Comparison of ENCODE assay signal across 8 cellular contexts in the genomic region with DNA sequence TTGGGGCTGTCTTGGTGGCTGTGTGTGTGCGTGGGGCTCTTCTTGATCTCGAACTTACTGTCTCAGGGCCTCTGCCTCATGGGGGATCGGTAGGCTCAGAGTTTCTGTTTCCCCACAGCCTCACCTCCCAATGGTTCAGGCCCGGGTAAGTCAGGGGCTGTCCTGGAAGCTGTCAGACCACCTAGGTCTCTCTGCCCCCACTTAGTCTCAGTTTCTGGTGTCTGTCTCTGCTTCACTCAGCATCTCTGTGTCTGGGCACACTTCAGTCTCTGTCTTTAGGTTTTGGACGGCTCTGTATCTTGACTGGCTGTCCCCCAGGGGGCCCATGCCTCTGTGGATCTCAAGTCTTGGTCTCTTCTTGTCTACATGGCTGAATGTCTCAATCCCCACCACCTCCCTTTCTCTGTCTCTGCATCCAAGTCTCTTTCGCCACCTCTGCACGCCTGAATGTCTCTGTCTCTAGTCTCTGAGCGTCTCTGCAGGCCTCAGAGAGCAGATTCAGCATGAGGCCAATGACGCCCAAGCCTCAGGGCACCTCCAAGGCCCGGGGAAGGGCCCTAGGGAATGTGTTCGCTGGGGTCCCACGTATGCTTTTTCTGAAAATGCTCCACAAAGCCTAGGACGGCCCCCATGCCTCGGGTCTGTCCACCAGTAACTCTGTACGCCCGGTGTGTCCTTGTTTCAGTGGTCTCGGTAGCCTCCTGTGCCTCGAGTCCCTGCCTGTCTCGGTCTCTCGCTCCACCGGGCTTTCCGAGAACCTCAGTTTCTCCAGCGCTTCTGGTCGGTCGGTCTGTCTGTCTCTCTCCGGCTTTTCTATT. TPM values are rescaled to one million over a fixed set of nuclear protein-coding genes. Genes with fewer than 3 reads are reported as not detected.
DNase-seq lines count a peak whose midpoint lies in the region; ATAC-seq and TF ChIP-seq lines count a peak whose summit lies in the region.

No MANE protein-coding gene starts in this region.

- peaks cover 2% of the 10 kb centered on the region for H3K9me3 ChIP-seq in iPS-18c (ENCODE audit: control insufficient read depth, insufficient read depth, low read length)

- in situ Hi-C loops in ACHN (cut with HindIII; ENCODE audit: low pct_ligation_motif_present, low pct_unique_long_range_greater_than_20kb, low sequenced_read_pairs), result no loop called here

- peak overlapping the region; percentile 90 for H3K4me3 ChIP-seq in AG10803 (ENCODE audit: low read length)
- H3K4me3 ChIP-seq in iPS-18c (ENCODE audit: insufficient read depth, low read depth, low read length), result peak overlapping the region; percentile 65

- no peak for TF ChIP-seq CTCF in AG10803 (conservative IDR thresholded peaks at IDR 0.05; ENCODE audit: low read length)
- no peak for TF ChIP-seq CTCF in HFFc6 (IDR thresholded peaks at IDR 0.05)

- peaks cover 51% of the 10 kb centered on the region for H3K4me1 Mint-ChIP-seq in HFFc6 (ENCODE audit: low read depth)
- H3K4me1 Mint-ChIP-seq in activated naive CD4-positive, alpha-beta T cell treated with anti-CD3 and anti-CD28 coated beads, Interleukin-2, amount 50 U/mL, for 24 hours, result peaks cover 53% of the 10 kb centered on the region

- H3K36me3 Mint-ChIP-seq in HFFc6 (ENCODE audit: low read depth), result no peaks in the 10 kb centered on the region
- no peaks in the 10 kb centered on the region for H3K36me3 Mint-ChIP-seq in activated naive CD4-positive, alpha-beta T cell treated with anti-CD3 and anti-CD28 coated beads, Interleukin-2, amount 50 U/mL, for 24 hours

- H3K27ac Mint-ChIP-seq in HFFc6, result peak overlapping the region; percentile 69
- H3K27ac Mint-ChIP-seq in activated naive CD4-positive, alpha-beta T cell treated with anti-CD3 and anti-CD28 coated beads, Interleukin-2, amount 50 U/mL, for 24 hours, result peak overlapping the region; percentile 59

- H3K27me3 Mint-ChIP-seq in HFFc6 (ENCODE audit: insufficient read depth), result peaks cover 2% of the 10 kb centered on the region; the same call in 1 of the 2 replicates
- H3K27me3 Mint-ChIP-seq in activated naive CD4-positive, alpha-beta T cell treated with anti-CD3 and anti-CD28 coated beads, Interleukin-2, amount 50 U/mL, for 24 hours, result no peaks in the 10 kb centered on the region

- H3K9me3 Mint-ChIP-seq in HFFc6, result no peaks in the 10 kb centered on the region
- H3K9me3 Mint-ChIP-seq in activated naive CD4-positive, alpha-beta T cell treated with anti-CD3 and anti-CD28 coated beads, Interleukin-2, amount 50 U/mL, for 24 hours, result no peaks in the 10 kb centered on the region

- no peak for DNase-seq in AG10803 (ENCODE audit: low read depth)
- DNase-seq in HFFc6, result no peak
- DNase-seq in stimulated activated naive CD8-positive, alpha-beta T cell treated with anti-CD3 and anti-CD28 coated beads, Interleukin-15, Interleukin-2, amounts not matched to agents 100 U/mL and 50 U/mL, for 24 hours, result peak; percentile 38
- DNase-seq in ACHN, result no peak
- no peak for DNase-seq in activated gamma-delta T cell treated with Interleukin-2 at 50 U/mL for 16 hours
- no peak for DNase-seq in Kasumi-1 (lab: John Stamatoyannopoulos, UW)

- ATAC-seq in stimulated activated naive CD8-positive, alpha-beta T cell treated with anti-CD3 and anti-CD28 coated beads, Interleukin-15, Interleukin-2, amounts not matched to agents 100 U/mL and 50 U/mL, for 24 hours, result peak; percentile 33

- H3K4me3 Mint-ChIP-seq in HFFc6, result peak overlapping the region; percentile 91
- H3K4me3 Mint-ChIP-seq in activated naive CD4-positive, alpha-beta T cell treated with anti-CD3 and anti-CD28 coated beads, Interleukin-2, amount 50 U/mL, for 24 hours, result peak overlapping the region; percentile 86

RNA-seq across cellular contexts. Expression of gene FHL3, which starts 0.8 kb away (rescaled TPM):
- 10 to 100 TPM; 29.4 to 40.9 (median 33.2) TPM for total RNA-seq in HFFc6 (2021; fragmentation: NEBNext Ultra II Directional; extraction: Animal tissue kit (Norgen Biotek cat#: 25700))

RNA-seq across cellular contexts. Expression of gene UTP11, which starts 8.0 kb away (rescaled TPM):
- 10 to 100 TPM; 41.4 to 57.1 (median 49.2) TPM for total RNA-seq in HFFc6 (2021; fragmentation: NEBNext Ultra II Directional; extraction: Animal tissue kit (Norgen Biotek cat#: 25700))

RNA-seq across cellular contexts. Expression of gene SF3A3, which starts 14.7 kb away (rescaled TPM):
- total RNA-seq in HFFc6 (2021; fragmentation: NEBNext Ultra II Directional; extraction: Animal tissue kit (Norgen Biotek cat#: 25700)), result 10 to 100 TPM; 71.6 to 91.6 (median 81.3) TPM

RNA-seq across cellular contexts. Expression of gene POU3F1, which starts 42.1 kb away (rescaled TPM):
- total RNA-seq in HFFc6 (2021; fragmentation: NEBNext Ultra II Directional; extraction: Animal tissue kit (Norgen Biotek cat#: 25700)), result under 1 TPM in 1 of 6 experiments, not detected in 5; 0.11 TPM

RNA-seq across cellular contexts. Expression of gene INPP5B, which starts 57.6 kb away (rescaled TPM):
- total RNA-seq in HFFc6 (2021; fragmentation: NEBNext Ultra II Directional; extraction: Animal tissue kit (Norgen Biotek cat#: 25700)), result 10 to 100 TPM in 4 of 6 experiments, 1 to 10 TPM in 2; 9.6 to 16.0 (median 12.7) TPM
